Comparison of ENCODE assay signal across 8 cellular contexts in the genomic region with DNA sequence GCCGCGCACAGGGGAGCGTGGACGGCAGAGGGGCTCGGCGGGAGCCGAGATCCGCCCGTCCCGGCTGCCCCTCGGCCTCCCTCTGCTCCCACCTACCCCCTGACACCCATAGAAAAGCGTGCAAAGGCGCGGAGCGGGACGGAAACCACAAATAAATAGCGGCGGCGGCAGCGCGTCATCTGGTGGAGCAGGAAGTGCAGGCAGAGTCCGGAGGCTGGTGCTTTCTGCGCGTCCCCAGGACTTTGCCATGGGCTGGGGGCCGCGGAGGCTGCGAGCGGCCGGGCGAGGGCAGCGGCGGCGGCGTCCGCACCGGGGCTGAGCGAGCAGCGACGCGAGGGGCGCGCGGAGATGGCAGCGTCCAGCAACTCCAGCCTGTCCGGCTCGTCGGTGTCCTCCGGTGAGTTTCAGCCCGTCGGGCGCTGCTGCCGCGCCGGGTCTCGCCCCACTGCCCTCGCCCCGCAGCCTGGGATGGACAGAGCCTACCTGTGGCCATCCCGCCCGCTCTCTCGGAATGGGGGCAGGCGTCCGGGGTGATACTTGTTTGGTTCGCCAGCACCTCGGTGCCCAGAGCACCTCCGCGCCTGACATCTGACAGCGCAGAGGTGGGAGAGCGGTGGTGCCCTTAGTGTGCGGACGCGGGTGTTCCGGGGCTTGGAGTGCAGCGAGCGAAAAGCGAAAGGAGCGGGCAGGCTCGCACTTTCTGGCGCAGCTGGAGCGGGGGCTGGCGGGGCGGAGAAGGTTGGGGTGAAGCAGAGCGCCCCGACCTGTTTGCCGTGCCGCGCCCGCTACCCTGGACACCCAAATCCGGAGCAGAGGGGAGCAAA. TPM values are rescaled to one million over a fixed set of nuclear protein-coding genes. Genes with fewer than 3 reads are reported as not detected.
DNase-seq lines count a peak whose midpoint lies in the region; ATAC-seq, FAIRE-seq and TF ChIP-seq lines count a peak whose summit lies in the region.

A gene (plus strand): TSS at position 182 of the 824 bp plus-strand sequence.

- H3K9me3 ChIP-seq in Caco-2 (no peaks in the 10 kb centered on the region), left ventricle myocardium inferior (replicated peaks) (no peaks in the 10 kb centered on the region), parathyroid adenoma (ENCODE audit: control insufficient read depth, low read length) (no peaks in the 10 kb centered on the region), aorta (ENCODE audit: control insufficient read depth, low read length) (no peaks in the 10 kb centered on the region)

- CTCF ChIA-PET in Caco-2 (lab: Charles Lee), result interaction anchor here (0.7 to 1.5 kb wide), 3 partner anchors 142 to 214 kb away, joined by 3 to 4 read pairs (median 4); no protein-coding TSS in a partner anchor

- DNase-seq in Caco-2, result peak; percentile 74 to 75
- DNase-seq in HT-29 (ENCODE audit: low spot score), result peak; percentile 60
- peak; percentile 79 for DNase-seq in RPMI8226
- DNase-seq in activated naive CD8-positive, alpha-beta T cell treated with anti-CD3 and anti-CD28 coated beads, Interleukin-2, amount 10 ng/mL, durations not matched to agents 7 days and 5 days, result peak; percentile 69
- peak; percentile 51 for DNase-seq in left ventricle myocardium inferior
- DNase-seq in aorta, result peak; percentile 81 to 85
- no peak for DNase-seq in H54 (ENCODE audit: insufficient read length, low spot score)

- H3K4me1 Mint-ChIP-seq in Caco-2 (ENCODE audit: low read depth, unreplicated experiment), result peaks cover 25% of the 10 kb centered on the region
- H3K4me1 Mint-ChIP-seq in activated naive CD8-positive, alpha-beta T cell treated with anti-CD3 and anti-CD28 coated beads, Interleukin-2, amount 10 ng/mL, durations not matched to agents 7 days and 5 days, result peaks cover 19% of the 10 kb centered on the region

- TF ChIP-seq CTCF in Caco-2 (IDR thresholded peaks at IDR 0.05; ENCODE audit: insufficient read depth in 1 of 2, low read depth in 1 of 2, low read length in 1 of 2, severe bottlenecking in 1 of 2, unreplicated experiment in 1 of 2) (no peak), left ventricle myocardium inferior (IDR thresholded peaks at IDR 0.05; ENCODE audit: borderline replicate concordance) (peak; percentile 16), parathyroid adenoma (IDR thresholded peaks at IDR 0.05) (no peak)

- H3K9me3 Mint-ChIP-seq in Caco-2 (ENCODE audit: unreplicated experiment), result no peaks in the 10 kb centered on the region
- no peaks in the 10 kb centered on the region for H3K9me3 Mint-ChIP-seq in activated naive CD8-positive, alpha-beta T cell treated with anti-CD3 and anti-CD28 coated beads, Interleukin-2, amount 10 ng/mL, durations not matched to agents 7 days and 5 days

- peak within 1 kb of the TSS; percentile 79 for H2AFZ ChIP-seq in parathyroid adenoma

- H3K79me2 ChIP-seq in parathyroid adenoma, result no peaks in the 10 kb centered on the region

- H3K36me3 Mint-ChIP-seq in Caco-2 (ENCODE audit: insufficient read depth, unreplicated experiment), result no peaks in the 10 kb centered on the region
- H3K36me3 Mint-ChIP-seq in activated naive CD8-positive, alpha-beta T cell treated with anti-CD3 and anti-CD28 coated beads, Interleukin-2, amount 10 ng/mL, durations not matched to agents 7 days and 5 days, result no peaks in the 10 kb centered on the region

- peak within 1 kb of the TSS; percentile 72 for H3K4me3 Mint-ChIP-seq in Caco-2 (ENCODE audit: unreplicated experiment)
- H3K4me3 Mint-ChIP-seq in activated naive CD8-positive, alpha-beta T cell treated with anti-CD3 and anti-CD28 coated beads, Interleukin-2, amount 10 ng/mL, durations not matched to agents 7 days and 5 days, result peak within 1 kb of the TSS; percentile 92

- H3K9ac ChIP-seq in parathyroid adenoma, result no peak within 1 kb of the TSS

- POLR2A ChIA-PET in Caco-2 (lab: Charles Lee), result no interaction called here
- POLR2A ChIA-PET in activated naive CD8-positive, alpha-beta T cell treated with anti-CD3 and anti-CD28 coated beads, Interleukin-2, amount 10 ng/mL, durations not matched to agents 7 days and 5 days (lab: Charles Lee), result no interaction called here

- peak within 1 kb of the TSS; percentile 1 for H3K27ac Mint-ChIP-seq in Caco-2 (ENCODE audit: unreplicated experiment)
- H3K27ac Mint-ChIP-seq in activated naive CD8-positive, alpha-beta T cell treated with anti-CD3 and anti-CD28 coated beads, Interleukin-2, amount 10 ng/mL, durations not matched to agents 7 days and 5 days, result peak within 1 kb of the TSS; percentile 73

- H3K27me3 ChIP-seq in Caco-2 (replicated peaks; ENCODE audit: control insufficient read depth, insufficient read depth, low read length) (no peaks in the 10 kb centered on the region), left ventricle myocardium inferior (ENCODE audit: low read depth) (peaks cover 38% of the 10 kb centered on the region), parathyroid adenoma (ENCODE audit: control insufficient read depth, insufficient read depth, low read length) (no peaks in the 10 kb centered on the region), aorta (ENCODE audit: control insufficient read depth in 1 of 2, insufficient read depth in 2 of 2, low read length in 1 of 2) (no peaks in the 10 kb centered on the region)

- no TSS peak for BruUV-seq in Caco-2 (replicated peaks; lab: Mats Ljungman, UMichigan)

- peak within 1 kb of the TSS; percentile 75 for H3K4me2 ChIP-seq in parathyroid adenoma (ENCODE audit: low read length)

- peak within 1 kb of the TSS; percentile 18 for H3K27ac ChIP-seq in left ventricle myocardium inferior (replicated peaks)
- no peak within 1 kb of the TSS for H3K27ac ChIP-seq in parathyroid adenoma
- no peak within 1 kb of the TSS for H3K27ac ChIP-seq in aorta (ENCODE audit: low read depth in 1 of 2, low read length in 2 of 2)

- no peaks in the 10 kb centered on the region for H3K27me3 Mint-ChIP-seq in Caco-2 (ENCODE audit: insufficient read depth, unreplicated experiment)
- H3K27me3 Mint-ChIP-seq in activated naive CD8-positive, alpha-beta T cell treated with anti-CD3 and anti-CD28 coated beads, Interleukin-2, amount 10 ng/mL, durations not matched to agents 7 days and 5 days, result peaks cover 79% of the 10 kb centered on the region

- peaks cover 32% of the 10 kb centered on the region for H3K4me1 ChIP-seq in Caco-2
- H3K4me1 ChIP-seq in left ventricle myocardium inferior, result peaks cover 46% of the 10 kb centered on the region
- H3K4me1 ChIP-seq in parathyroid adenoma, result no peaks in the 10 kb centered on the region
- no peaks in the 10 kb centered on the region for H3K4me1 ChIP-seq in aorta (ENCODE audit: control insufficient read depth in 1 of 2, insufficient read depth in 2 of 2, low read length in 2 of 2)

- intact Hi-C loops in Caco-2 (cut with micrococcal nuclease; ENCODE audit: unreplicated experiment), result loop anchor here (1.0 kb wide), 1 partner anchor 111 kb away; no protein-coding TSS in a partner anchor
- intact Hi-C loops in left ventricle myocardium inferior (cut with micrococcal nuclease), result no loop called here
- intact Hi-C loops in aorta (cut with DNase I), result loop anchor here in 1 of 2 donors (5.0 kb wide), 1 partner anchor 212 kb away; no protein-coding TSS in a partner anchor

- H3K4me3 ChIP-seq in Caco-2 (ENCODE audit: low read depth, low read length) (peak within 1 kb of the TSS; percentile 91), left ventricle myocardium inferior (peak within 1 kb of the TSS; percentile 79), parathyroid adenoma (ENCODE audit: low read depth, low read length) (peak within 1 kb of the TSS; percentile 57), aorta (ENCODE audit: low read length in 2 of 2) (peak within 1 kb of the TSS; percentile 14 to 66)

- no peak for FAIRE-seq in H54 (lab: Jason Lieb, UNC)

- TF ChIP-seq POLR2A in H54 (IDR thresholded peaks at IDR 0.05; ENCODE audit: low read depth, low read length), result no peak

- H3K36me3 ChIP-seq in Caco-2 (ENCODE audit: control insufficient read depth, insufficient read depth, low read length) (no peaks in the 10 kb centered on the region), left ventricle myocardium inferior (no peaks in the 10 kb centered on the region), parathyroid adenoma (ENCODE audit: control insufficient read depth, insufficient read depth, low read length) (no peaks in the 10 kb centered on the region), aorta (ENCODE audit: control insufficient read depth in 1 of 2, insufficient read depth in 2 of 2, low read length in 1 of 2) (no peaks in the 10 kb centered on the region)

- ATAC-seq in activated naive CD8-positive, alpha-beta T cell treated with anti-CD3 and anti-CD28 coated beads, Interleukin-2, amount 10 ng/mL, durations not matched to agents 7 days and 5 days (ENCODE audit: low read depth), result peak; percentile 81
- peak; percentile 68 for ATAC-seq in aorta (ENCODE audit: low FRiP score)

- 1% methylated on average over 71 to 88 of the region's 88 CpGs for WGBS in aorta, 2 donors

RNA-seq across cellular contexts. Expression of the gene that starts here (rescaled TPM):
- 16.5 and 18.8 TPM in 2 replicates for total RNA-seq in Caco-2 (2022)
- total RNA-seq in HT-29 (2014; rRNA removed; shearing (Covaris generic)), result 4.3 and 7.2 TPM in 2 replicates
- total RNA-seq in activated naive CD8-positive, alpha-beta T cell treated with anti-CD3 and anti-CD28 coated beads, Interleukin-2, amount 10 ng/mL, durations not matched to agents 7 days and 5 days, result 1 to 10 TPM; 6.5 to 7.2 TPM
- 36.1 TPM for total RNA-seq in left ventricle myocardium inferior
- 10 to 100 TPM in 1 of 2 donors, 1 to 10 TPM in 1; 7.6 to 22.0 TPM for total RNA-seq in aorta
- 10 to 100 TPM in 1 of 2 donors, under 1 TPM in 1; 0.61 to 23.2 TPM for polyA plus RNA-seq in aorta

Comparison
In these comparisons a context has a peak if more than half of its experiments do, and no peak if none do; other contexts are left out.
1. H3K4me3 ChIP-seq: peak in every context shown above with its lines; median percentile 91 in Caco-2; 79 in left ventricle myocardium inferior; 57 in parathyroid adenoma; 40 in aorta.